In the genomic region with DNA sequence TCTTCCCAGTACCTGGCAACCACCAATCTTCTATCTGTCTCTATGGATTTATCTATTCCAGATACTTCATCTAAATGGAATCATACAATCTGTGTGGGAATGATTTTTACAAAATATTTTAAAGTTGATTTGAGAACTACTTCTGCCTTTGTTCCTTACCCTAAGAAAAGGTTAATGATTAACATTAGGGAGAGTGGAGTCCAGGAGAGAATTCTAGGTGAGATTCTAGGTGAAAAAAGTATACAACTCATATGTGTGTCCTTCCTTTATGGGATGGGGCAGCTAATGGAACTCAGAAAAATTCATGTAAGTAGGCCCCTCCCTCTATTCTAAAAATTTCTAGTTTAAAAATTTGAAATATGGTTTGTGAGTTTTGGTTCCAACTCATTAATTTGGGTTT, we compare ENCODE assay signal across 16 cellular contexts. TPM values are rescaled to one million over a fixed set of nuclear protein-coding genes. Genes with fewer than 3 reads are reported as not detected.
DNase-seq lines count a peak whose midpoint lies in the region; ATAC-seq and TF ChIP-seq lines count a peak whose summit lies in the region.
"Had no signal": no experiment of that assay in that cellular context is flagged by ENCODE, and none has a peak within 500 bp of the region (broad histone marks: within the 10 kb centered on the region; RNA-seq: fewer than 3 reads in every experiment).

No MANE protein-coding gene starts in this region.

- ATAC-seq in left lobe of liver = peak; percentile 49
- ATAC-seq in T-cell (replicated peaks in 1 of 4) = no peak
- ATAC-seq in stimulated activated naive CD8-positive, alpha-beta T cell treated with anti-CD3 and anti-CD28 coated beads, Interleukin-15, amount 100 ng/mL, for 72 hours = no peak

- H3K36me3 Mint-ChIP-seq in T-cell = peaks cover 39% of the 10 kb centered on the region

- no peak for TF ChIP-seq POLR2A in breast epithelium (IDR thresholded peaks at IDR 0.05)

- POLR2A ChIA-PET in T-cell (lab: Charles Lee) = no interaction called here

- no peak overlapping the region for H3K4me3 Mint-ChIP-seq in T-cell
- H3K4me3 Mint-ChIP-seq in stimulated activated naive CD8-positive, alpha-beta T cell treated with anti-CD3 and anti-CD28 coated beads, Interleukin-15, amount 100 ng/mL, for 72 hours = no peak overlapping the region
- H3K4me3 Mint-ChIP-seq: CD4-positive, alpha-beta memory T cell had no signal

- intact Hi-C loops in breast epithelium (cut with DNase I; ENCODE audit: low total_unique reads) = no loop called here

- H3K27ac ChIP-seq in caudate nucleus (ENCODE audit: low read depth, low read length) = peak overlapping the region; percentile 23
- peak overlapping the region; percentile 59 for H3K27ac ChIP-seq in subcutaneous abdominal adipose tissue (ENCODE audit: low read depth, low read length)
- H3K27ac ChIP-seq in breast epithelium = no peak overlapping the region
- H3K27ac ChIP-seq: GM23248 had no signal

- peaks cover 13 to 31% (median 17%) of the 10 kb centered on the region in 5 donors for H3K36me3 ChIP-seq in subcutaneous abdominal adipose tissue (ENCODE audit: control insufficient read depth in 5 of 5, insufficient read depth in 5 of 5, low read length in 5 of 5)
- peaks cover 5% of the 10 kb centered on the region for H3K36me3 ChIP-seq in breast epithelium

- no peak overlapping the region for H3K27ac Mint-ChIP-seq in T-cell
- peak overlapping the region in 1 of 2 donors; percentile 1 for H3K27ac Mint-ChIP-seq in stimulated activated naive CD8-positive, alpha-beta T cell treated with anti-CD3 and anti-CD28 coated beads, Interleukin-15, amount 100 ng/mL, for 72 hours
- H3K27ac Mint-ChIP-seq: CD4-positive, alpha-beta memory T cell had no signal

- CTCF ChIA-PET in T-cell (lab: Charles Lee) = no interaction called here

- no peak for TF ChIP-seq CTCF in breast epithelium (IDR thresholded peaks at IDR 0.05)

- no peaks in the 10 kb centered on the region for H3K9me3 Mint-ChIP-seq in T-cell
- no peaks in the 10 kb centered on the region for H3K9me3 Mint-ChIP-seq in stimulated activated naive CD8-positive, alpha-beta T cell treated with anti-CD3 and anti-CD28 coated beads, Interleukin-15, amount 100 ng/mL, for 72 hours
- H3K9me3 Mint-ChIP-seq: CD4-positive, alpha-beta memory T cell had no signal

- DNase-seq in HuH-7 (ENCODE audit: low spot score) = peak; percentile 12
- no peak for DNase-seq in caudate nucleus (lab: John Stamatoyannopoulos, UW)
- DNase-seq in left lobe of liver (ENCODE audit: low spot score) = no peak
- no peak for DNase-seq in breast epithelium (ENCODE audit: low spot score in 2 of 2)
- no peak for DNase-seq in T-cell
- no peak for DNase-seq in stimulated activated naive CD8-positive, alpha-beta T cell treated with anti-CD3 and anti-CD28 coated beads, Interleukin-15, amount 100 ng/mL, for 72 hours
- DNase-seq: C1 segment of cervical spinal cord; CD4-positive, alpha-beta memory T cell; COR-L47; DMS153; DMS79 treated with DMSO at 0.1 percent for 48 hours; GF-D8; GM23248; H7; HCEC 1CT had no signal

- H3K4me3 ChIP-seq in subcutaneous abdominal adipose tissue (ENCODE audit: low read depth in 1 of 5, low read length in 5 of 5) (no peak overlapping the region), breast epithelium (no peak overlapping the region)
- H3K4me3 ChIP-seq: GM23248 had no signal

- no peaks in the 10 kb centered on the region for H3K27me3 ChIP-seq in subcutaneous abdominal adipose tissue (ENCODE audit: control insufficient read depth in 5 of 5, insufficient read depth in 4 of 5, low read length in 5 of 5)
- H3K27me3 ChIP-seq in breast epithelium = no peaks in the 10 kb centered on the region

- H3K9me3 ChIP-seq in subcutaneous abdominal adipose tissue (ENCODE audit: control insufficient read depth in 5 of 5, low read length in 5 of 5) (no peaks in the 10 kb centered on the region), breast epithelium (no peaks in the 10 kb centered on the region)

- H3K9ac ChIP-seq in subcutaneous abdominal adipose tissue (ENCODE audit: low read length in 5 of 5) = no peak overlapping the region
- H3K9ac ChIP-seq: GM23248 had no signal

- peaks cover 0 to 7% (median 3%) of the 10 kb centered on the region in 5 donors for H3K4me1 ChIP-seq in subcutaneous abdominal adipose tissue (ENCODE audit: control insufficient read depth in 5 of 5, insufficient read depth in 5 of 5, low read length in 5 of 5)
- no peaks in the 10 kb centered on the region for H3K4me1 ChIP-seq in breast epithelium

- H3K27me3 Mint-ChIP-seq in T-cell = no peaks in the 10 kb centered on the region
- no peaks in the 10 kb centered on the region for H3K27me3 Mint-ChIP-seq in stimulated activated naive CD8-positive, alpha-beta T cell treated with anti-CD3 and anti-CD28 coated beads, Interleukin-15, amount 100 ng/mL, for 72 hours
- H3K27me3 Mint-ChIP-seq: CD4-positive, alpha-beta memory T cell had no signal

- no peaks in the 10 kb centered on the region for H3K4me1 Mint-ChIP-seq in T-cell
- H3K4me1 Mint-ChIP-seq in stimulated activated naive CD8-positive, alpha-beta T cell treated with anti-CD3 and anti-CD28 coated beads, Interleukin-15, amount 100 ng/mL, for 72 hours = no peaks in the 10 kb centered on the region
- H3K4me1 Mint-ChIP-seq: CD4-positive, alpha-beta memory T cell had no signal

RNA-seq across cellular contexts. Expression of a gene that starts 35.9 kb away (rescaled TPM):
- total RNA-seq in left lobe of liver (2.4 TPM), breast epithelium (10 to 100 TPM in 1 of 3 donors, 1 to 10 TPM in 2; 8.2 to 14.3 (median 8.8) TPM), T-cell (1 to 10 TPM; 4.4 to 7.7 (median 5.5) TPM)

Comparison
In these comparisons a context has a peak if more than half of its experiments do, and no peak if none do; other contexts are left out.
1. H3K27ac ChIP-seq: peak in caudate nucleus (single experiment) and subcutaneous abdominal adipose tissue (single experiment); none in breast epithelium (0 of 2).